In genomic region chr5:173772407-173773059, GRCh38 we compare ENCODE assay signal across 17 cellular contexts.
DNase-seq lines count a peak whose midpoint lies in the region; ATAC-seq, FAIRE-seq and TF ChIP-seq lines count a peak whose summit lies in the region.
"Had no signal": no experiment of that assay in that cellular context is flagged by ENCODE, and none has a peak within 500 bp of the region (broad histone marks: within the 10 kb centered on the region; RNA-seq: fewer than 3 reads in every experiment).

No MANE protein-coding gene starts in this region.

- no peaks in the 10 kb centered on the region for H3K9me3 ChIP-seq in adipocyte (ENCODE audit: control insufficient read depth, low read length)
- no peaks in the 10 kb centered on the region for H3K9me3 ChIP-seq in HepG2 (ENCODE audit: low read length)
- H3K9me3 ChIP-seq: sigmoid colon had no signal

- H3K36me3 ChIP-seq in adipocyte (ENCODE audit: control insufficient read depth, insufficient read depth, low read length, severe bottlenecking), result no peaks in the 10 kb centered on the region
- H3K36me3 ChIP-seq in HepG2 (replicated peaks in 1 of 2; ENCODE audit: control insufficient read depth in 1 of 2, insufficient read depth in 2 of 2, low read length in 2 of 2), result no peaks in the 10 kb centered on the region
- H3K36me3 ChIP-seq: sigmoid colon had no signal

- H3K27me3 ChIP-seq in adipocyte (replicated peaks; ENCODE audit: control insufficient read depth, insufficient read depth, low read length) (no peaks in the 10 kb centered on the region), HepG2 (ENCODE audit: control insufficient read depth in 1 of 2, insufficient read depth in 2 of 2, low read length in 2 of 2) (no peaks in the 10 kb centered on the region)
- H3K27me3 ChIP-seq: sigmoid colon had no signal

- H2AFZ ChIP-seq in HepG2 (ENCODE audit: low read length), result no peak overlapping the region

- no peak for ATAC-seq in HepG2
- ATAC-seq in GM21381 (IDR thresholded peaks at IDR 0.05; ENCODE audit: unreplicated experiment), result no peak
- ATAC-seq: activated T-cell treated with anti-CD3 and anti-CD28 coated beads, Interleukin-2, amount 50 U/mL, for 72 hours; CD8-positive, alpha-beta T cell; stimulated activated naive CD8-positive, alpha-beta T cell treated with anti-CD3 and anti-CD28 coated beads, Interleukin-15, amount 100 ng/mL, for 72 hours had no signal

- H3K9ac ChIP-seq in adipocyte (ENCODE audit: low read length) (peak overlapping the region; percentile 44), HepG2 (ENCODE audit: insufficient read depth, low read depth, low read length) (no peak overlapping the region)

- H3K27ac ChIP-seq in HepG2 (ENCODE audit: extremely low read length, insufficient read depth, low read length) (no peak overlapping the region), temporal lobe (ENCODE audit: low read depth, low read length) (peak overlapping the region; percentile 38)
- H3K27ac ChIP-seq: sigmoid colon had no signal

- no peak for TF ChIP-seq CTCF in HepG2 (CRISPR knock-in tag; IDR thresholded peaks at IDR 0.05)

- DNase-seq in NCI-H2171 (lab: John Stamatoyannopoulos, UW) (peak; percentile 24), adipocyte (ENCODE audit: low read depth) (no peak), HepG2 (ENCODE audit: low spot score) (no peak), CD1c-positive myeloid dendritic cell (ENCODE audit: extremely low spot score) (no peak), NCI-H146 (lab: John Stamatoyannopoulos, UW) (no peak)
- DNase-seq: activated CD4-positive, alpha-beta T cell treated with anti-CD3 and anti-CD28 coated beads for 48 hours; activated T-cell treated with anti-CD3 and anti-CD28 coated beads, Interleukin-2, amount 50 U/mL, for 72 hours; CD8-positive, alpha-beta T cell; effector CD4-positive, alpha-beta T cell; GOT3; naive B cell; RPMI8226; sigmoid colon; stimulated activated naive CD8-positive, alpha-beta T cell treated with anti-CD3 and anti-CD28 coated beads, Interleukin-15, amount 100 ng/mL, for 72 hours had no signal

- no peak for TF ChIP-seq EP300 in HepG2 (IDR thresholded peaks at IDR 0.05; ENCODE audit: low read depth in 2 of 2, low read length in 2 of 2)
- no peak for TF ChIP-seq EP300 in HepG2 (CRISPR knock-in tag; IDR thresholded peaks at IDR 0.05; ENCODE audit: borderline replicate concordance)

- BruUV-seq in HepG2 (replicated peaks; lab: Mats Ljungman, UMichigan), result no TSS peak

- H3K79me2 ChIP-seq in HepG2 (ENCODE audit: insufficient read depth, low read length), result no peaks in the 10 kb centered on the region

- POLR2A ChIA-PET in HepG2 (lab: Yijun Ruan, JAX), result no interaction called here

- intact Hi-C loops in HepG2 (cut with micrococcal nuclease; ENCODE audit: unreplicated experiment), result no loop called here

- CTCF ChIA-PET in HepG2 (lab: Yijun Ruan, JAX; ENCODE audit: low intra/inter-chr PET ratio, low total read pairs), result no interaction called here

- TF ChIP-seq RAD21 in HepG2 (CRISPR knock-in tag; IDR thresholded peaks at IDR 0.05), result no peak

- no peaks in the 10 kb centered on the region for H4K20me1 ChIP-seq in HepG2 (ENCODE audit: insufficient read depth, low read length)

- FAIRE-seq in HepG2 (lab: Jason Lieb, UNC), result no peak
- FAIRE-seq: astrocyte had no signal

- TF ChIP-seq POLR2A in HepG2 (IDR thresholded peaks at IDR 0.05; ENCODE audit: insufficient read depth in 1 of 2, low read depth in 2 of 2, low read length in 2 of 2), result no peak

- no peak overlapping the region for H3K4me2 ChIP-seq in HepG2 (ENCODE audit: low read depth, low read length)

- no peak overlapping the region for H3K4me3 ChIP-seq in adipocyte (ENCODE audit: low read length)
- H3K4me3 ChIP-seq in HepG2 (replicated peaks in 1 of 3; ENCODE audit: insufficient read depth in 1 of 3, low read depth in 2 of 3, low read length in 3 of 3), result no peak overlapping the region
- H3K4me3 ChIP-seq: sigmoid colon had no signal

- in situ Hi-C loops in HepG2 (cut with HindIII; ENCODE audit: extremely low pct_ligation_motif_present, low pct_unique_long_range_greater_than_20kb), result loop anchor here (25.0 kb wide), 1 partner anchor 190 kb away; no protein-coding TSS in a partner anchor

- WGBS in HepG2 (ENCODE audit: low lambda C conversion rate), result 86% methylated on average over 9 of the region's 9 CpGs

- H3K4me1 ChIP-seq in adipocyte (ENCODE audit: control insufficient read depth, insufficient read depth, low read length), result peaks cover 18% of the 10 kb centered on the region
- peaks cover 53% of the 10 kb centered on the region for H3K4me1 ChIP-seq in HepG2 (ENCODE audit: insufficient read depth, low read length)

TF ChIP-seq in HepG2, 621 proteins besides CTCF, POLR2A, EP300 and RAD21:
- no peak for TF ChIP-seq HNRNPL (IDR thresholded peaks at IDR 0.05; ENCODE audit: low read depth, low read length)
- peak; percentile 76 for TF ChIP-seq ZNF629 (CRISPR knock-in tag; conservative IDR thresholded peaks at IDR 0.05)
- 0 out of 2 replicates have a peak, but pooled peaks have one; percentile 22 for TF ChIP-seq ZFX (CRISPR knock-in tag; IDR thresholded peaks at IDR 0.05; ENCODE audit: low read depth)
